ENCODE assay signal across 8 cellular contexts in genomic region chr19:3184847-3185481, GRCh38. TPM values are rescaled to one million over a fixed set of nuclear protein-coding genes. Genes with fewer than 3 reads are reported as not detected.
DNase-seq lines count a peak whose midpoint lies in the region; ATAC-seq, FAIRE-seq and TF ChIP-seq lines count a peak whose summit lies in the region.

No MANE protein-coding gene starts in this region.

- peaks cover 23 to 62% of the 10 kb centered on the region in 2 experiments for H3K4me1 ChIP-seq in K562 (replicated peaks in 1 of 2; ENCODE audit: control insufficient read depth in 2 of 2, insufficient read depth in 2 of 2, low read length in 2 of 2)

- peaks cover 21% of the 10 kb centered on the region; the same call in 1 of the 2 replicates for H4K20me1 ChIP-seq in K562 (replicated peaks; ENCODE audit: control insufficient read depth, insufficient read depth, low read length)

- TF ChIP-seq EP300 in K562 (IDR thresholded peaks at IDR 0.05; ENCODE audit: low read length) = no peak

- no peak for TF ChIP-seq RAD21 in K562 (CRISPR knock-in tag; conservative IDR thresholded peaks at IDR 0.05 in 1 of 2, IDR thresholded peaks at IDR 0.05 in 1 of 2)

- no peak for FAIRE-seq in K562 (lab: Jason Lieb, UNC)

- peaks cover 43% of the 10 kb centered on the region for H3K79me2 ChIP-seq in K562 (ENCODE audit: control insufficient read depth, insufficient read depth, low read length)

- no peaks in the 10 kb centered on the region for H3K9me3 ChIP-seq in CD4-positive, alpha-beta T cell (ENCODE audit: control insufficient read depth, low read length)
- no peaks in the 10 kb centered on the region for H3K9me3 ChIP-seq in K562 (replicated peaks; ENCODE audit: control insufficient read depth, insufficient read depth, low read depth, low read length)

- POLR2A ChIA-PET in CD4-positive, alpha-beta T cell (lab: Charles Lee) = interaction anchor here (0.6 to 4.1 kb wide), 8 partner anchors 8 to 317 kb away, joined by 3 to 19 read pairs (median 3); no protein-coding TSS in a partner anchor
- POLR2A ChIA-PET in K562 (lab: Yijun Ruan, JAX) = interaction anchor here (0.5 to 0.9 kb wide), 5 partner anchors 9 to 508 kb away, joined by 3 to 4 read pairs (median 3); no protein-coding TSS in a partner anchor

- H3K36me3 ChIP-seq in K562 (ENCODE audit: control insufficient read depth, insufficient read depth, low read length) = peaks cover 31% of the 10 kb centered on the region; the same call in 2 of the 3 replicates

- no peak for TF ChIP-seq POLR2A in K562 (conservative IDR thresholded peaks at IDR 0.05)

- intact Hi-C loops in CD4-positive, alpha-beta T cell (cut with DNase I, micrococcal nuclease) = loop anchor here (1.0 to 10.0 kb wide), 5 partner anchors 8 to 250 kb away; no protein-coding TSS in a partner anchor
- intact Hi-C loops in K562 (cut with micrococcal nuclease) = no loop called here

- no peaks in the 10 kb centered on the region for H3K9me1 ChIP-seq in K562 (ENCODE audit: control insufficient read depth, insufficient read depth, low read length)

- peak overlapping the region; percentile 82 to 99; a peak in 3 of 4 replicates for H3K9ac ChIP-seq in K562 (ENCODE audit: insufficient read depth in 1 of 2, low read depth in 2 of 2, low read length in 2 of 2)

- WGBS in K562 (ENCODE audit: insufficient coverage, low coverage, missing lambda C conversion rate) = 2% methylated on average over 14 of the region's 14 CpGs

- no peaks in the 10 kb centered on the region for H3K27me3 Mint-ChIP-seq in CD4-positive, alpha-beta T cell

- no TSS peak for BruUV-seq in K562 (replicated peaks; lab: Mats Ljungman, UMichigan)

- peak overlapping the region; percentile 90 for H3K4me3 ChIP-seq in Jurkat, Clone E6-1 (ENCODE audit: low read length)
- H3K4me3 ChIP-seq in K562 = peak overlapping the region; percentile 99

- peak overlapping the region; percentile 96 for H3K4me2 ChIP-seq in K562 (ENCODE audit: insufficient read depth, low read length)

- DNase-seq in CD4-positive, alpha-beta T cell = peak in 9 of 10 experiments; percentile 52 to 76 (median 64)
- DNase-seq in Jurkat, Clone E6-1 (ENCODE audit: low read depth, low spot score) = no peak
- DNase-seq in SW480 (ENCODE audit: low spot score) (peak; percentile 50), K562 (ENCODE audit: extremely low read depth in 1 of 4, low spot score in 3 of 4) (peak; percentile 57 to 86 (median 62)), iPS-NIHi7 (ENCODE audit: extremely low spot score) (peak; percentile 58), GM19238 (ENCODE audit: insufficient read length, low spot score) (no peak)
- DNase-seq in stimulated activated CD4-positive, alpha-beta T cell treated with anti-CD3 and anti-CD28 coated beads, Interleukin-2, amount 100 ng/mL, for 24 hours = peak; percentile 69 to 74

- ATAC-seq in CD4-positive, alpha-beta T cell (ENCODE audit: poor library complexity) = peak; percentile 49
- peak; percentile 24 for ATAC-seq in GM21526 (IDR thresholded peaks at IDR 0.05; ENCODE audit: low FRiP score, unreplicated experiment)
- ATAC-seq in K562 = peak; percentile 75

- peak overlapping the region; percentile 62 for H3K27ac ChIP-seq in CD4-positive, alpha-beta T cell (ENCODE audit: low read depth, low read length)
- H3K27ac ChIP-seq in K562 (ENCODE audit: extremely low read depth, low read depth, low read length) = peak overlapping the region; percentile 96

- H3K9me3 Mint-ChIP-seq in CD4-positive, alpha-beta T cell = no peaks in the 10 kb centered on the region

- CTCF ChIA-PET in CD4-positive, alpha-beta T cell (lab: Charles Lee) = interaction anchor here (1.5 to 1.7 kb wide), 2 partner anchors 21 to 56 kb away, joined by 3 to 5 read pairs; no protein-coding TSS in a partner anchor
- CTCF ChIA-PET in K562 (lab: Yijun Ruan, JAX; ENCODE audit: low intra/inter-chr PET ratio) = no interaction called here

- in situ Hi-C loops in K562 (cut with MboI) = no loop called here

- H3K27me3 ChIP-seq in CD4-positive, alpha-beta T cell (ENCODE audit: control insufficient read depth, insufficient read depth, low read length) = no peaks in the 10 kb centered on the region
- no peaks in the 10 kb centered on the region for H3K27me3 ChIP-seq in K562 (ENCODE audit: control insufficient read depth in 2 of 2, insufficient read depth in 2 of 2, low read length in 2 of 2)

- no peak for TF ChIP-seq CTCF in CD4-positive, alpha-beta T cell (IDR thresholded peaks at IDR 0.05)
- TF ChIP-seq CTCF in K562 (IDR thresholded peaks at IDR 0.05 in 2 of 3, conservative IDR thresholded peaks at IDR 0.05 in 1 of 3; ENCODE audit: insufficient read depth in 2 of 3, low read depth in 1 of 3, low read length in 3 of 3) = no peak

- peak overlapping the region; percentile 99 for H2AFZ ChIP-seq in K562 (ENCODE audit: low read depth, low read length)

- H3K4me3 Mint-ChIP-seq in CD4-positive, alpha-beta T cell = peak overlapping the region; percentile 93

- H3K27ac Mint-ChIP-seq in CD4-positive, alpha-beta T cell = peak overlapping the region; percentile 86

- H3K4me1 Mint-ChIP-seq in CD4-positive, alpha-beta T cell (ENCODE audit: low read depth) = peaks cover 64% of the 10 kb centered on the region

- H3K36me3 Mint-ChIP-seq in CD4-positive, alpha-beta T cell (ENCODE audit: low read depth) = peaks cover 55% of the 10 kb centered on the region

RNA-seq across cellular contexts. Expression of gene NCLN, which starts 0.8 kb away (rescaled TPM):
- total RNA-seq in CD4-positive, alpha-beta T cell = 10 to 100 TPM; 49.6 to 51.9 TPM
- 65.8 TPM for polyA plus RNA-seq in Jurkat, Clone E6-1 (2012; ENCODE audit: insufficient read depth, insufficient read length)
- 48.8 and 166 TPM in 2 replicates for total RNA-seq in K562 (2011; cell fraction: chromatin; rRNA removed; ENCODE audit: low replicate concordance)
- 171 and 189 TPM in 2 replicates for total RNA-seq in K562 (2011; cell fraction: nucleolus; rRNA removed)
- 87.3 and 91.6 TPM in 2 replicates for total RNA-seq in K562 (2011; cell fraction: nucleoplasm; rRNA removed)
- 49.3 and 79.1 TPM in 2 replicates for total RNA-seq in K562 (2014; rRNA removed)
- 11.6 and 20.2 TPM in 2 replicates for total RNA-seq in K562 (2014; rRNA removed; fragmentation: Illumina TruSeq; extraction: Trizol)
- total RNA-seq in K562 (2015; rRNA removed; fragmentation: Illumina TruSeq; extraction: Trizol) = 39.7 and 47.4 TPM in 2 replicates
- 120 and 126 TPM in 2 replicates for total RNA-seq in K562 (2021)
- 39.6 and 55.9 TPM in 2 replicates for polyA plus RNA-seq in K562 (2011; rRNA removed)
- polyA plus RNA-seq in K562 (2011; cell fraction: cytosol; rRNA removed) = 53.3 and 119 TPM in 2 replicates
- polyA plus RNA-seq in K562 (2011; cell fraction: nucleus; rRNA removed) = 113 and 190 TPM in 2 replicates
- 69.1 and 86.6 TPM in 2 replicates for polyA plus RNA-seq in K562 (2012)
- 25.6 and 56.1 TPM in 2 replicates for polyA plus RNA-seq in K562 (2014; fragmentation: Illumina TruSeq; extraction: Trizol)
- polyA plus RNA-seq in K562 (2014; fragmentation: Nextera tagmentation; extraction: Ambion mirVana) = 1 to 10 TPM; 3.8 to 5.9 TPM
- polyA plus RNA-seq in K562 (2014; rRNA removed) = 58.0 and 62.8 TPM in 2 replicates
- 11.0 and 30.4 TPM in 2 replicates for polyA minus RNA-seq in K562 (2011; rRNA and poly(A)+ RNA removed)
- 50.3 and 58.3 TPM in 2 replicates for polyA minus RNA-seq in K562 (2011; cell fraction: cytosol; rRNA and poly(A)+ RNA removed)
- 23.9 and 31.8 TPM in 2 replicates for polyA minus RNA-seq in K562 (2011; cell fraction: nucleus; rRNA and poly(A)+ RNA removed)

RNA-seq across cellular contexts. Expression of gene S1PR4, which starts 6.4 kb away (rescaled TPM):
- 10 to 100 TPM; 70.2 to 73.7 TPM for total RNA-seq in CD4-positive, alpha-beta T cell
- not detected for polyA plus RNA-seq in Jurkat, Clone E6-1 (2012; ENCODE audit: insufficient read depth, insufficient read length)
- total RNA-seq in K562 (2011; cell fraction: chromatin; rRNA removed; ENCODE audit: low replicate concordance) = not detected in 2 replicates
- total RNA-seq in K562 (2011; cell fraction: nucleolus; rRNA removed) = not detected in 2 replicates
- not detected in 2 replicates for total RNA-seq in K562 (2011; cell fraction: nucleoplasm; rRNA removed)
- total RNA-seq in K562 (2014; rRNA removed) = not detected in 2 replicates
- not detected in 2 replicates for total RNA-seq in K562 (2014; rRNA removed; fragmentation: Illumina TruSeq; extraction: Trizol)
- not detected in 2 replicates for total RNA-seq in K562 (2015; rRNA removed; fragmentation: Illumina TruSeq; extraction: Trizol)
- 0.18 and 0.27 TPM in 2 replicates for total RNA-seq in K562 (2021)
- not detected in 2 replicates for polyA plus RNA-seq in K562 (2011; rRNA removed)
- polyA plus RNA-seq in K562 (2011; cell fraction: cytosol; rRNA removed) = 0.04 TPM in 1 of 2 replicates, not detected in the other
- 0.08 and 0.53 TPM in 2 replicates for polyA plus RNA-seq in K562 (2011; cell fraction: nucleus; rRNA removed)
- not detected in 2 replicates for polyA plus RNA-seq in K562 (2012)
- polyA plus RNA-seq in K562 (2014; fragmentation: Illumina TruSeq; extraction: Trizol) = not detected in 2 replicates
- polyA plus RNA-seq in K562 (2014; fragmentation: Nextera tagmentation; extraction: Ambion mirVana) = not detected
- 0.07 TPM in 1 of 2 replicates, not detected in the other for polyA plus RNA-seq in K562 (2014; rRNA removed)
- not detected in 2 replicates for polyA minus RNA-seq in K562 (2011; rRNA and poly(A)+ RNA removed)
- not detected in 2 replicates for polyA minus RNA-seq in K562 (2011; cell fraction: cytosol; rRNA and poly(A)+ RNA removed)
- polyA minus RNA-seq in K562 (2011; cell fraction: nucleus; rRNA and poly(A)+ RNA removed) = 0.13 TPM in 1 of 2 replicates, not detected in the other

RNA-seq across cellular contexts. Expression of gene CELF5, which starts 39.5 kb away (rescaled TPM):
- under 1 TPM; 0.36 TPM for total RNA-seq in CD4-positive, alpha-beta T cell
- polyA plus RNA-seq in Jurkat, Clone E6-1 (2012; ENCODE audit: insufficient read depth, insufficient read length) = 4.5 TPM
- 0.18 and 0.69 TPM in 2 replicates for total RNA-seq in K562 (2011; cell fraction: chromatin; rRNA removed; ENCODE audit: low replicate concordance)
- total RNA-seq in K562 (2011; cell fraction: nucleolus; rRNA removed) = 0.50 and 0.53 TPM in 2 replicates
- total RNA-seq in K562 (2011; cell fraction: nucleoplasm; rRNA removed) = 0.81 and 0.99 TPM in 2 replicates
- total RNA-seq in K562 (2014; rRNA removed) (0.05 and 0.73 TPM in 2 replicates), K562 (2014; rRNA removed; fragmentation: Illumina TruSeq; extraction: Trizol) (0.07 and 0.26 TPM in 2 replicates), K562 (2015; rRNA removed; fragmentation: Illumina TruSeq; extraction: Trizol) (0.36 and 0.41 TPM in 2 replicates), K562 (2021) (0.29 and 0.49 TPM in 2 replicates)
- polyA plus RNA-seq in K562 (2011; rRNA removed) (0.28 and 0.38 TPM in 2 replicates), K562 (2014; fragmentation: Illumina TruSeq; extraction: Trizol) (0.22 and 0.39 TPM in 2 replicates), K562 (2014; fragmentation: Nextera tagmentation; extraction: Ambion mirVana) (under 1 TPM; 0.01 to 0.07 TPM), K562 (2014; rRNA removed) (0.27 and 0.56 TPM in 2 replicates)
- polyA plus RNA-seq in K562 (2011; cell fraction: cytosol; rRNA removed) = 0.21 and 0.25 TPM in 2 replicates
- polyA plus RNA-seq in K562 (2011; cell fraction: nucleus; rRNA removed) = 1.4 and 2.7 TPM in 2 replicates
- polyA plus RNA-seq in K562 (2012) = 0.52 and 0.54 TPM in 2 replicates
- 0.18 and 0.30 TPM in 2 replicates for polyA minus RNA-seq in K562 (2011; rRNA and poly(A)+ RNA removed)
- polyA minus RNA-seq in K562 (2011; cell fraction: cytosol; rRNA and poly(A)+ RNA removed) = not detected in 2 replicates
- polyA minus RNA-seq in K562 (2011; cell fraction: nucleus; rRNA and poly(A)+ RNA removed) = 0.27 and 0.44 TPM in 2 replicates

RNA-seq across cellular contexts. Expression of gene GNA15, which starts 49.1 kb away (rescaled TPM):
- total RNA-seq in CD4-positive, alpha-beta T cell = 10 to 100 TPM; 12.1 to 14.9 TPM
- polyA plus RNA-seq in Jurkat, Clone E6-1 (2012; ENCODE audit: insufficient read depth, insufficient read length) = 53.0 TPM
- total RNA-seq in K562 (2011; cell fraction: chromatin; rRNA removed; ENCODE audit: low replicate concordance) = 0.35 TPM in 1 of 2 replicates, not detected in the other
- total RNA-seq in K562 (2011; cell fraction: nucleolus; rRNA removed) = 0.13 and 0.17 TPM in 2 replicates
- total RNA-seq in K562 (2011; cell fraction: nucleoplasm; rRNA removed) = not detected in 2 replicates
- total RNA-seq in K562 (2014; rRNA removed) = 0.09 TPM in 1 of 2 replicates, not detected in the other
- total RNA-seq in K562 (2014; rRNA removed; fragmentation: Illumina TruSeq; extraction: Trizol) = 0.07 and 0.13 TPM in 2 replicates
- 0.19 and 0.22 TPM in 2 replicates for total RNA-seq in K562 (2015; rRNA removed; fragmentation: Illumina TruSeq; extraction: Trizol)
- total RNA-seq in K562 (2021) = 0.13 and 0.24 TPM in 2 replicates
- 0.19 and 0.22 TPM in 2 replicates for polyA plus RNA-seq in K562 (2011; rRNA removed)
- polyA plus RNA-seq in K562 (2011; cell fraction: cytosol; rRNA removed) = 0.18 and 0.25 TPM in 2 replicates
- polyA plus RNA-seq in K562 (2011; cell fraction: nucleus; rRNA removed) = 0.29 and 0.40 TPM in 2 replicates
- 0.65 and 0.76 TPM in 2 replicates for polyA plus RNA-seq in K562 (2012)
- polyA plus RNA-seq in K562 (2014; fragmentation: Illumina TruSeq; extraction: Trizol) = 0.10 and 0.22 TPM in 2 replicates
- polyA plus RNA-seq in K562 (2014; fragmentation: Nextera tagmentation; extraction: Ambion mirVana) = under 1 TPM in 1 of 2 experiments, not detected in 1; 0.03 TPM
- 0.11 and 0.35 TPM in 2 replicates for polyA plus RNA-seq in K562 (2014; rRNA removed)
- 0.27 TPM in 1 of 2 replicates, not detected in the other for polyA minus RNA-seq in K562 (2011; rRNA and poly(A)+ RNA removed)
- polyA minus RNA-seq in K562 (2011; cell fraction: cytosol; rRNA and poly(A)+ RNA removed) = not detected in 2 replicates
- polyA minus RNA-seq in K562 (2011; cell fraction: nucleus; rRNA and poly(A)+ RNA removed) = 0.13 TPM in 1 of 2 replicates, not detected in the other

Comparison
In these comparisons a context has a peak if more than half of its experiments do, and no peak if none do; other contexts are left out.
1. ATAC-seq: peak in every context shown above with its lines; median percentile 75 in K562; 49 in CD4-positive, alpha-beta T cell; 24 in GM21526.
2. DNase-seq: peak in CD4-positive, alpha-beta T cell (9 of 10), SW480 (single experiment), K562 (4 of 4), iPS-NIHi7 (single experiment) and stimulated activated CD4-positive, alpha-beta T cell treated with anti-CD3 and anti-CD28 coated beads, Interleukin-2, amount 100 ng/mL, for 24 hours (2 of 2); none in Jurkat, Clone E6-1 (single experiment) and GM19238 (single experiment).
3. RNA of gene S1PR4, which starts 6.4 kb away (total RNA-seq): 70.2 to 73.7 TPM in CD4-positive, alpha-beta T cell; 0.18 to 0.27 TPM in K562; every median in the first group is over 10 times any median in the second.